In genomic region chr12:104480012-104480411, GRCh38 we compare ENCODE assay signal across 1 cellular context.
TF ChIP-seq lines count a peak whose summit lies in the region.

No MANE protein-coding gene starts in this region.

TF ChIP-seq in SK-N-SH treated with all-trans-retinoic acid at 6 μM for 48 hours, 23 proteins besides CTCF, POLR2A, EP300 and RAD21 (continued from another document):
- TF ChIP-seq TCF4 (CRISPR knock-in tag; IDR thresholded peaks at IDR 0.05; ENCODE audit: borderline replicate concordance): no peak
- no peak for TF ChIP-seq ZNF8 (CRISPR knock-in tag; IDR thresholded peaks at IDR 0.05)
- TF ChIP-seq PATZ1 (CRISPR knock-in tag; IDR thresholded peaks at IDR 0.05; ENCODE audit: borderline replicate concordance): no peak
